In the genomic region with DNA sequence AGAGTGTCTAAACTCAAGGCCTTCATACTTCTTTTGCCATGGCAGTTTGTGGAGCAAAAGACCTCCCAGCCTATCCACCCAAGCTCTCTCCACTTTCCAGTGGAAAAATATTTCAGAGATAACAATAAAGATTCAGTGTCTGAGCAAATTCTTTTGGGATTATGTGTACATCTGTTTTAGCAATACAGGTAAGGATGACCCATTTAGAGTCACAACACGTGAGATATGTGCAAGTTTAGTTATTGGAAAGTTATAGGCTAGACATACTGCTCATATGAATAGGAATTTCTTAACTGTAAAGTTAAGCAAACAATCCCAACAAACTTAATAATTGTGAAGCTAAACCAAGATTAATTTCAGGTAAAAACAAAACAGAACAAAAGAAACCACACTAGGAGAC, we compare ENCODE assay signal across 30 cellular contexts.
DNase-seq lines count a peak whose midpoint lies in the region; ATAC-seq and TF ChIP-seq lines count a peak whose summit lies in the region.
"Had no signal": no experiment of that assay in that cellular context is flagged by ENCODE, and none has a peak within 500 bp of the region (broad histone marks: within the 10 kb centered on the region; RNA-seq: fewer than 3 reads in every experiment).

No MANE protein-coding gene starts in this region.

- ATAC-seq in activated T-cell treated with anti-CD3 and anti-CD28 coated beads, Interleukin-2, amount 50 U/mL, for 4 hours = no peak
- ATAC-seq: effector memory CD8-positive, alpha-beta T cell; WTC11 had no signal

- no peak overlapping the region for H2AFZ ChIP-seq in mesenchymal stem cell (ENCODE audit: low read depth, low read length)

- no peak overlapping the region for H2BK120ac ChIP-seq in mesenchymal stem cell (ENCODE audit: low read depth, low read length)

- no peak overlapping the region for H3K4me3 Mint-ChIP-seq in activated T-cell treated with anti-CD3 and anti-CD28 coated beads, Interleukin-2, amount 50 U/mL, for 4 hours
- H3K4me3 Mint-ChIP-seq: activated naive CD8-positive, alpha-beta T cell treated with anti-CD3 and anti-CD28 coated beads for 36 hours; CD4-positive, alpha-beta T cell; effector memory CD8-positive, alpha-beta T cell; IgD-negative memory B cell; mesothelial cell of epicardium; naive B cell; WTC11 had no signal

- H3K9ac ChIP-seq in mesenchymal stem cell (ENCODE audit: low read length) = no peak overlapping the region

- no peaks in the 10 kb centered on the region for H3K9me3 ChIP-seq in mesenchymal stem cell (ENCODE audit: control insufficient read depth, low read length)
- H3K9me3 ChIP-seq: colonic mucosa, neutrophil, Peyer's patch, prostate gland had no signal

- CTCF ChIA-PET in BJ (lab: Yijun Ruan, JAX) = no interaction called here

- no peak overlapping the region for H2BK5ac ChIP-seq in mesenchymal stem cell (ENCODE audit: low read depth, low read length, poor library complexity, severe bottlenecking)

- no peak overlapping the region for H3K4me2 ChIP-seq in mesenchymal stem cell (ENCODE audit: low read length, poor library complexity, severe bottlenecking)

- TF ChIP-seq CTCF in BJ (IDR thresholded peaks at IDR 0.05; ENCODE audit: insufficient read depth, low read depth, low read length) = no peak
- no peak for TF ChIP-seq CTCF in choroid plexus epithelial cell (conservative IDR thresholded peaks at IDR 0.05; ENCODE audit: low read depth, low read length)

- no peak overlapping the region for H2BK15ac ChIP-seq in mesenchymal stem cell (ENCODE audit: low read depth, poor library complexity, severe bottlenecking)

- H3K23ac ChIP-seq in mesenchymal stem cell (ENCODE audit: low read length in 2 of 2) = no peak overlapping the region

- peaks cover 2% of the 10 kb centered on the region for H3K4me1 Mint-ChIP-seq in activated T-cell treated with anti-CD3 and anti-CD28 coated beads, Interleukin-2, amount 50 U/mL, for 4 hours (ENCODE audit: low read depth)
- H3K4me1 Mint-ChIP-seq: activated naive CD8-positive, alpha-beta T cell treated with anti-CD3 and anti-CD28 coated beads for 36 hours; IgD-negative memory B cell; naive B cell; WTC11 had no signal

- no peak overlapping the region for H2BK12ac ChIP-seq in mesenchymal stem cell (ENCODE audit: low read length in 2 of 2)

- POLR2A ChIA-PET in BJ (lab: Charles Lee) = no interaction called here

- H3K14ac ChIP-seq in mesenchymal stem cell (ENCODE audit: low read length in 2 of 2) = no peak overlapping the region

- H3K18ac ChIP-seq in mesenchymal stem cell (ENCODE audit: low read depth in 1 of 2, low read length in 2 of 2) = no peak overlapping the region

- no peak overlapping the region for H3K4ac ChIP-seq in mesenchymal stem cell (ENCODE audit: low read depth in 1 of 2, low read length in 2 of 2)

- no peak overlapping the region for H4K8ac ChIP-seq in mesenchymal stem cell (ENCODE audit: low read length)

- H4K91ac ChIP-seq in mesenchymal stem cell (ENCODE audit: low read length) = no peak overlapping the region

- H3K4me3 ChIP-seq in BJ (ENCODE audit: low read depth, low read length) = no peak overlapping the region
- no peak overlapping the region for H3K4me3 ChIP-seq in choroid plexus epithelial cell (ENCODE audit: low read depth, low read length)
- no peak overlapping the region for H3K4me3 ChIP-seq in mesenchymal stem cell (ENCODE audit: insufficient read depth in 1 of 2, low read depth in 1 of 2, low read length in 2 of 2)
- H3K4me3 ChIP-seq: colonic mucosa, left ventricle myocardium inferior, Peyer's patch, prostate gland, sigmoid colon had no signal

- peaks cover 1% of the 10 kb centered on the region for H3K27me3 Mint-ChIP-seq in activated T-cell treated with anti-CD3 and anti-CD28 coated beads, Interleukin-2, amount 50 U/mL, for 4 hours (ENCODE audit: low read depth)
- H3K27me3 Mint-ChIP-seq: CD4-positive, alpha-beta T cell had no signal

- H3K9me3 Mint-ChIP-seq in activated T-cell treated with anti-CD3 and anti-CD28 coated beads, Interleukin-2, amount 50 U/mL, for 4 hours = no peaks in the 10 kb centered on the region
- H3K9me3 Mint-ChIP-seq: activated T-helper 2 cell treated with anti-CD3 and anti-CD28 coated beads, Interferon-gamma antibody, Interleukin-2, Interleukin-4, amounts not matched to agents 10 μg/mL and 5 μg/mL and 100 μg/mL, durations not matched to agents 14 hours and 24 hours and 36 hours; effector memory CD8-positive, alpha-beta T cell; WTC11 had no signal

- H3K27me3 ChIP-seq in BJ (ENCODE audit: control insufficient read depth, insufficient read depth, low read length) (no peaks in the 10 kb centered on the region), mesenchymal stem cell (ENCODE audit: control insufficient read depth in 1 of 2, insufficient read depth in 1 of 2, low read length in 2 of 2) (no peaks in the 10 kb centered on the region)
- H3K27me3 ChIP-seq: colonic mucosa, neutrophil, Peyer's patch, sigmoid colon had no signal

- no peaks in the 10 kb centered on the region for H3K79me1 ChIP-seq in mesenchymal stem cell (replicated peaks; ENCODE audit: low read length, poor library complexity, severe bottlenecking)

- no peaks in the 10 kb centered on the region for H3K36me3 Mint-ChIP-seq in activated T-cell treated with anti-CD3 and anti-CD28 coated beads, Interleukin-2, amount 50 U/mL, for 4 hours (ENCODE audit: insufficient read depth)
- H3K36me3 Mint-ChIP-seq: activated naive CD8-positive, alpha-beta T cell treated with anti-CD3 and anti-CD28 coated beads for 36 hours; IgD-negative memory B cell; mesothelial cell of epicardium; naive B cell; WTC11 had no signal

- H3K36me3 ChIP-seq in BJ (ENCODE audit: control insufficient read depth, insufficient read depth, low read length) (no peaks in the 10 kb centered on the region), mesenchymal stem cell (ENCODE audit: control insufficient read depth in 1 of 2, insufficient read depth in 2 of 2, low read depth in 1 of 2, low read length in 2 of 2) (no peaks in the 10 kb centered on the region)
- H3K36me3 ChIP-seq: colonic mucosa, left ventricle myocardium inferior, neutrophil, Peyer's patch, prostate gland, sigmoid colon had no signal

- H2AK5ac ChIP-seq in mesenchymal stem cell (ENCODE audit: low read length, severe bottlenecking) = no peak overlapping the region

- H3K4me1 ChIP-seq in mesenchymal stem cell (ENCODE audit: control insufficient read depth, insufficient read depth, low read depth, low read length) = no peaks in the 10 kb centered on the region
- H3K4me1 ChIP-seq: colonic mucosa, Peyer's patch, prostate gland had no signal

- WGBS in mesenchymal stem cell = no CpG with 5 or more reads among the region's 1 CpG

- DNase-seq in BJ (ENCODE audit: low read depth) = peak; percentile 26
- peak; percentile 16 for DNase-seq in NCI-H226
- peak; percentile 85 for DNase-seq in choroid plexus epithelial cell (ENCODE audit: low read depth)
- peak; percentile 47 for DNase-seq in mesenchymal stem cell
- DNase-seq in cerebellar nuclear complex (lab: John Stamatoyannopoulos, UW) = no peak
- no peak for DNase-seq in COR-L47 (lab: John Stamatoyannopoulos, UW)
- no peak for DNase-seq in DMS53 (lab: John Stamatoyannopoulos, UW)
- DNase-seq in activated T-cell treated with anti-CD3 and anti-CD28 coated beads, Interleukin-2, amount 50 U/mL, for 4 hours = no peak
- DNase-seq: activated CD4-positive, alpha-beta T cell treated with anti-CD3 and anti-CD28 coated beads, Interleukin-2, amount 50 U/mL, for 4 hours; activated naive CD8-positive, alpha-beta T cell treated with anti-CD3 and anti-CD28 coated beads for 36 hours; CD4-positive, alpha-beta T cell; colonic mucosa; DMS 273 treated with DMSO at 0.1 percent for 48 hours; effector memory CD8-positive, alpha-beta T cell; GOT3; left ventricle myocardium inferior; naive B cell; NCI-H1105 treated with DMSO at 0.1 percent for 48 hours; NCI-H2081; NCI-H345; Peyer's patch; sigmoid colon; stimulated activated naive CD4-positive, alpha-beta T cell treated with Interleukin-2 at 50 U/mL for 16 hours; SW 1271 had no signal

- H3K27ac ChIP-seq in mesenchymal stem cell (ENCODE audit: low read length, poor library complexity, severe bottlenecking) = no peak overlapping the region
- H3K27ac ChIP-seq: colonic mucosa, left ventricle myocardium inferior, neutrophil, Peyer's patch, prostate gland, sigmoid colon had no signal

Comparison
In these comparisons a context has a peak if more than half of its experiments do, and no peak if none do; other contexts are left out.
1. DNase-seq: peak in BJ (single experiment), NCI-H226 (single experiment), choroid plexus epithelial cell (single experiment) and mesenchymal stem cell (single experiment); none in cerebellar nuclear complex (0 of 2), COR-L47 (single experiment), DMS53 (single experiment) and activated T-cell treated with anti-CD3 and anti-CD28 coated beads, Interleukin-2, amount 50 U/mL, for 4 hours (single experiment).